In the genomic region with DNA sequence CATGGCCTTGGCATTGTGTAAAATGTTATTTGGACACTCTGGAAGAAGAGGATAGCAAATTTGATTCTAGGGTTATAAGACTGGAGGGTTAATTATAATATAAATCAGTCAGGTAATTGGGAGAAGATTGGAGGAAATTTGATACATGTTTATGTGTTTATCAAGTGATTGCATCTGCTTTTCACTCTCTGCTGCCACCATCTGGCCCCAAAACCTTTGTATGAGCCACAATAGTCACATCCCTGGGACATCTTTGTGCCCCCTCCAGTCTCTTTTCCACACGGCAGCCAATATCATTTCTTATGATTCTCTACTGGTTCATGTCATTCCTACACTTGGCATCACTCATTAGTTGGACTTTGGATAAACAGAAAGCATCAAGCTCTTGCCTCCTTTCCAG, we compare ENCODE assay signal across 10 cellular contexts.
DNase-seq lines count a peak whose midpoint lies in the region; ATAC-seq and TF ChIP-seq lines count a peak whose summit lies in the region.
"Had no signal": no experiment of that assay in that cellular context is flagged by ENCODE, and none has a peak within 500 bp of the region (broad histone marks: within the 10 kb centered on the region; RNA-seq: fewer than 3 reads in every experiment).

No MANE protein-coding gene starts in this region.

- POLR2A ChIA-PET in Panc1 (lab: Charles Lee): no interaction called here

- no peaks in the 10 kb centered on the region for H3K36me3 ChIP-seq in Panc1 (ENCODE audit: control insufficient read depth, insufficient read depth, low read length)
- H3K36me3 ChIP-seq in smooth muscle cell (ENCODE audit: low read depth): no peaks in the 10 kb centered on the region
- H3K36me3 ChIP-seq in esophagus squamous epithelium: no peaks in the 10 kb centered on the region

- no peak overlapping the region for H3K4me3 Mint-ChIP-seq in chondrocyte (ENCODE audit: unreplicated experiment)
- H3K4me3 Mint-ChIP-seq: stimulated activated naive CD8-positive, alpha-beta T cell treated with anti-CD3 and anti-CD28 coated beads, Interleukin-15, Interleukin-2, amounts not matched to agents 100 ng/mL and 50 ng/mL, for 24 hours had no signal

- H3K27ac ChIP-seq in Panc1 (ENCODE audit: low read length) (no peak overlapping the region), smooth muscle cell (ENCODE audit: low read depth) (no peak overlapping the region), esophagus squamous epithelium (no peak overlapping the region)

- CTCF ChIA-PET in Panc1 (lab: Charles Lee): interaction anchor here (0.6 kb wide), 1 partner anchor 153 kb away, joined by 3 read pairs; no protein-coding TSS in a partner anchor

- H2AFZ ChIP-seq in smooth muscle cell (ENCODE audit: low read depth): no peak overlapping the region

- no peaks in the 10 kb centered on the region for H3K4me1 Mint-ChIP-seq in chondrocyte (ENCODE audit: low read depth)

- intact Hi-C loops in Panc1 (cut with micrococcal nuclease; ENCODE audit: unreplicated experiment) (no loop called here), esophagus squamous epithelium (cut with DNase I) (no loop called here)

- in situ Hi-C loops in Panc1 (cut with HindIII; ENCODE audit: low pct_unique_long_range_greater_than_20kb, low sequenced_read_pairs): no loop called here

- no peak for TF ChIP-seq POLR2A in esophagus squamous epithelium (IDR thresholded peaks at IDR 0.05)

- TF ChIP-seq CTCF in Panc1 (IDR thresholded peaks at IDR 0.05): peak; percentile 31
- peak; percentile 54 for TF ChIP-seq CTCF in chondrocyte (IDR thresholded peaks at IDR 0.05)
- TF ChIP-seq CTCF in smooth muscle cell (IDR thresholded peaks at IDR 0.05; ENCODE audit: borderline replicate concordance, insufficient read depth, poor library complexity, severe bottlenecking): peak; percentile 36
- no peak for TF ChIP-seq CTCF in esophagus squamous epithelium (IDR thresholded peaks at IDR 0.05)

- no peaks in the 10 kb centered on the region for H4K20me1 ChIP-seq in smooth muscle cell (ENCODE audit: low read depth)

- no peak overlapping the region for H3K27ac Mint-ChIP-seq in chondrocyte (ENCODE audit: unreplicated experiment)
- H3K27ac Mint-ChIP-seq: stimulated activated naive CD8-positive, alpha-beta T cell treated with anti-CD3 and anti-CD28 coated beads, Interleukin-15, Interleukin-2, amounts not matched to agents 100 ng/mL and 50 ng/mL, for 24 hours had no signal

- no peaks in the 10 kb centered on the region for H3K4me1 ChIP-seq in Panc1 (ENCODE audit: control insufficient read depth, insufficient read depth, low read length)
- H3K4me1 ChIP-seq in smooth muscle cell (ENCODE audit: low read depth): no peaks in the 10 kb centered on the region
- no peaks in the 10 kb centered on the region for H3K4me1 ChIP-seq in esophagus squamous epithelium

- ATAC-seq in Panc1: no peak
- no peak for ATAC-seq in HG03439 (IDR thresholded peaks at IDR 0.05; ENCODE audit: unreplicated experiment)
- no peak for ATAC-seq in GM19023 (IDR thresholded peaks at IDR 0.05; ENCODE audit: unreplicated experiment)

- H3K27me3 ChIP-seq in Panc1 (ENCODE audit: control insufficient read depth, insufficient read depth, low read length): no peaks in the 10 kb centered on the region
- H3K27me3 ChIP-seq in smooth muscle cell (ENCODE audit: low read depth): no peaks in the 10 kb centered on the region
- no peaks in the 10 kb centered on the region for H3K27me3 ChIP-seq in esophagus squamous epithelium

- peak; percentile 48 for DNase-seq in NCI-H1105 treated with DMSO at 0.1 percent for 48 hours (lab: John Stamatoyannopoulos, UW)
- no peak for DNase-seq in NCI-H1105 (lab: John Stamatoyannopoulos, UW)
- no peak for DNase-seq in Panc1 (ENCODE audit: low read depth, low spot score)
- DNase-seq in chondrocyte (ENCODE audit: low spot score): no peak
- DNase-seq in smooth muscle cell (lab: John Stamatoyannopoulos, UW; ENCODE audit: unreplicated experiment): no peak
- no peak for DNase-seq in esophagus squamous epithelium (lab: John Stamatoyannopoulos, UW)
- DNase-seq: T1000 had no signal

- H3K79me2 ChIP-seq in smooth muscle cell (ENCODE audit: low read depth): no peaks in the 10 kb centered on the region

- no peaks in the 10 kb centered on the region for H3K9me3 ChIP-seq in Panc1 (ENCODE audit: control insufficient read depth, insufficient read depth, low read depth, low read length)
- no peaks in the 10 kb centered on the region for H3K9me3 ChIP-seq in smooth muscle cell (replicated peaks; ENCODE audit: low read depth)
- no peaks in the 10 kb centered on the region for H3K9me3 ChIP-seq in esophagus squamous epithelium

- no peaks in the 10 kb centered on the region for H3K9me3 Mint-ChIP-seq in chondrocyte (ENCODE audit: low read depth)

- H3K36me3 Mint-ChIP-seq in chondrocyte (ENCODE audit: low read depth): no peaks in the 10 kb centered on the region

- 50% methylated on average over 1 of the region's 1 CpG for WGBS in smooth muscle cell (ENCODE audit: low lambda C conversion rate)
- WGBS in esophagus squamous epithelium, 2 donors: 30 to 39% methylated on average over 1 of the region's 1 CpG

- no peaks in the 10 kb centered on the region for H3K27me3 Mint-ChIP-seq in chondrocyte (ENCODE audit: low read depth)
- H3K27me3 Mint-ChIP-seq: stimulated activated naive CD8-positive, alpha-beta T cell treated with anti-CD3 and anti-CD28 coated beads, Interleukin-15, Interleukin-2, amounts not matched to agents 100 ng/mL and 50 ng/mL, for 24 hours had no signal

- H3K4me2 ChIP-seq in smooth muscle cell: no peak overlapping the region

- H3K4me3 ChIP-seq in Panc1 (ENCODE audit: low read depth in 2 of 2, low read length in 2 of 2) (no peak overlapping the region), smooth muscle cell (no peak overlapping the region), esophagus squamous epithelium (no peak overlapping the region)

- H3K9ac ChIP-seq in smooth muscle cell (ENCODE audit: low read depth): no peak overlapping the region

- no peaks in the 10 kb centered on the region for H3F3A ChIP-seq in smooth muscle cell (ENCODE audit: low read depth)

- BruUV-seq in Panc1 (replicated peaks; lab: Mats Ljungman, UMichigan): no TSS peak

Comparison
In these comparisons a context has a peak if more than half of its experiments do, and no peak if none do; other contexts are left out.
1. CTCF ChIP-seq: peak in Panc1 (single experiment), chondrocyte (single experiment) and smooth muscle cell (single experiment); none in esophagus squamous epithelium (0 of 6).